ENCODE assay signal across 26 cellular contexts in the genomic region with DNA sequence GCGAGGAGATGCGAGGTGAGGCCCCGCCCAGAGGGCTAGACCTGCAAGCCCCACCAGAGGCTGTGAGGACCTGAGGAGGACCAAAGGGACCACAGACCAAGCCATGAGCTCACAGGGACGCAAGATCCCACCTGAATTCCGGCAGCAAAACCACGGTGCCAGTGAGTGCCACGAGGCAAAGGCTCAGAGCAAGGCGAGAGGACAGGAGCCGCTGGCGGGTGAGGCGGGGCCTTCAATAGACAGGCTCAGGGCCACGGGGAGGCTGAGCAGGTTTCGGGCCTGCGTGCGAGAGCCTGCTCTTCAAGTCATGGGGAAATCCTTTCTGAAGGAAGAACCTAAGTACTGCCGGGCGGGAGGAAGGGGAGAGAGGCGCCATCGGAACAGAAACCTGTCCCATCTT. TPM values are rescaled to one million over a fixed set of nuclear protein-coding genes. Genes with fewer than 3 reads are reported as not detected.
"Had no signal": no experiment of that assay in that cellular context is flagged by ENCODE, and none has a peak within 500 bp of the region (broad histone marks: within the 10 kb centered on the region; RNA-seq: fewer than 3 reads in every experiment).

No MANE protein-coding gene starts in this region.

- H3K9me3 ChIP-seq: Peyer's patch, SJSA1 had no signal

- H3K36me3 Mint-ChIP-seq: IgD-negative memory B cell had no signal

- FAIRE-seq: astrocyte had no signal

- H3K27me3 Mint-ChIP-seq: activated CD4-positive, alpha-beta memory T cell treated with anti-CD3 and anti-CD28 coated beads, Interleukin-2, amount 10 ng/mL, durations not matched to agents 7 days and 5 days; activated naive CD4-positive, alpha-beta T cell treated with anti-CD3 and anti-CD28 coated beads, Interleukin-2, amount 10 ng/mL, durations not matched to agents 7 days and 5 days; brain; central memory CD8-positive, alpha-beta T cell; IgD-negative memory B cell had no signal

- DNase-seq: activated CD4-positive, alpha-beta memory T cell treated with anti-CD3 and anti-CD28 coated beads, Interleukin-2, amount 10 ng/mL, durations not matched to agents 7 days and 5 days; activated CD4-positive, alpha-beta T cell treated with anti-CD3 and anti-CD28 coated beads for 48 hours; activated CD4-positive, CD25-positive, alpha-beta regulatory T cell treated with anti-CD3 and anti-CD28 coated beads, Interleukin-2, amount 50 U/mL, for 72 hours; activated gamma-delta T cell treated with Interleukin-2 at 50 U/mL for 16 hours; activated naive CD4-positive, alpha-beta T cell treated with anti-CD3 and anti-CD28 coated beads, Interleukin-2, amount 10 ng/mL, durations not matched to agents 7 days and 5 days; activated T-cell treated with anti-CD3 and anti-CD28 coated beads for 4 hours; activated T-cell treated with anti-CD3 and anti-CD28 coated beads, Interleukin-2, amount 50 U/mL, for 72 hours; amygdala; NCI-H1092 treated with DMSO at 0.1 percent for 48 hours; NCI-H1417 treated with DMSO at 0.1 percent for 48 hours; NCI-H1694; NCI-H2029; NCI-H510A treated with DMSO at 0.1 percent for 48 hours; Peyer's patch; SHP77; SW 1271; T-helper 9 cell had no signal

- H3K4me3 ChIP-seq: Peyer's patch, SJSA1 had no signal

- H3K4me3 Mint-ChIP-seq: activated CD4-positive, alpha-beta memory T cell treated with anti-CD3 and anti-CD28 coated beads, Interleukin-2, amount 10 ng/mL, durations not matched to agents 7 days and 5 days; activated naive CD4-positive, alpha-beta T cell treated with anti-CD3 and anti-CD28 coated beads, Interleukin-2, amount 10 ng/mL, durations not matched to agents 7 days and 5 days; activated T-cell treated with anti-CD3 and anti-CD28 coated beads, Interleukin-2, amount 50 U/mL, for 72 hours; brain; central memory CD8-positive, alpha-beta T cell; IgD-negative memory B cell; WTC11 had no signal

- H3K4me1 Mint-ChIP-seq: activated CD4-positive, alpha-beta memory T cell treated with anti-CD3 and anti-CD28 coated beads, Interleukin-2, amount 10 ng/mL, durations not matched to agents 7 days and 5 days; activated naive CD4-positive, alpha-beta T cell treated with anti-CD3 and anti-CD28 coated beads, Interleukin-2, amount 10 ng/mL, durations not matched to agents 7 days and 5 days; brain; IgD-negative memory B cell; WTC11 had no signal

- H3K4me1 ChIP-seq: Peyer's patch had no signal

- ATAC-seq: activated T-cell treated with anti-CD3 and anti-CD28 coated beads, Interleukin-2, amount 50 U/mL, for 72 hours; SK-N-SH treated with all-trans-retinoic acid at 6 μM for 48 hours; WTC11 had no signal

- H3K9ac ChIP-seq: KMS-11 had no signal

- H3K9me3 Mint-ChIP-seq: activated CD4-positive, alpha-beta memory T cell treated with anti-CD3 and anti-CD28 coated beads, Interleukin-2, amount 10 ng/mL, durations not matched to agents 7 days and 5 days; activated naive CD4-positive, alpha-beta T cell treated with anti-CD3 and anti-CD28 coated beads, Interleukin-2, amount 10 ng/mL, durations not matched to agents 7 days and 5 days; activated T-cell treated with anti-CD3 and anti-CD28 coated beads, Interleukin-2, amount 50 U/mL, for 72 hours; activated T-helper 2 cell treated with anti-CD3 and anti-CD28 coated beads, Interferon-gamma antibody, Interleukin-2, Interleukin-4, amounts not matched to agents 10 μg/mL and 5 μg/mL and 100 μg/mL, durations not matched to agents 14 hours and 24 hours and 36 hours; brain; central memory CD8-positive, alpha-beta T cell; IgD-negative memory B cell; WTC11 had no signal

- H3K4me2 ChIP-seq: KMS-11 had no signal

- H3K27ac Mint-ChIP-seq: activated CD4-positive, alpha-beta memory T cell treated with anti-CD3 and anti-CD28 coated beads, Interleukin-2, amount 10 ng/mL, durations not matched to agents 7 days and 5 days; activated naive CD4-positive, alpha-beta T cell treated with anti-CD3 and anti-CD28 coated beads, Interleukin-2, amount 10 ng/mL, durations not matched to agents 7 days and 5 days; activated T-cell treated with anti-CD3 and anti-CD28 coated beads, Interleukin-2, amount 50 U/mL, for 72 hours; activated T-helper 2 cell treated with anti-CD3 and anti-CD28 coated beads, Interferon-gamma antibody, Interleukin-2, Interleukin-4, amounts not matched to agents 10 μg/mL and 5 μg/mL and 100 μg/mL, durations not matched to agents 14 hours and 24 hours and 36 hours; WTC11 had no signal

- H3K27me3 ChIP-seq: Peyer's patch, SJSA1 had no signal

- H3K27ac ChIP-seq: KMS-11, Peyer's patch, SJSA1 had no signal

RNA-seq across cellular contexts. Expression of gene TMEM240, which starts 7.1 kb away (rescaled TPM):
- polyA plus RNA-seq: IgD-negative memory B cell had no signal

RNA-seq across cellular contexts. Expression of gene FNDC10, which starts 52.5 kb away (rescaled TPM):
- polyA plus RNA-seq: IgD-negative memory B cell had no signal
